Comparison of ENCODE assay signal across 9 cellular contexts in genomic region chr3:130111185-130111864, GRCh38. TPM values are rescaled to one million over a fixed set of nuclear protein-coding genes. Genes with fewer than 3 reads are reported as not detected.
DNase-seq lines count a peak whose midpoint lies in the region; ATAC-seq and TF ChIP-seq lines count a peak whose summit lies in the region.
"Had no signal": no experiment of that assay in that cellular context is flagged by ENCODE, and none has a peak within 500 bp of the region (broad histone marks: within the 10 kb centered on the region; RNA-seq: fewer than 3 reads in every experiment).

No MANE protein-coding gene starts in this region.

- TF ChIP-seq CTCF in CD14-positive monocyte (IDR thresholded peaks at IDR 0.05): no peak
- no peak for TF ChIP-seq CTCF in right lobe of liver (IDR thresholded peaks at IDR 0.05)

- WGBS in right lobe of liver (ENCODE audit: insufficient coverage, low coverage, low lambda C conversion rate, missing lambda C conversion rate): 0% methylated on average over 2 of the region's 54 CpGs

- H3K4me3 ChIP-seq in right lobe of liver: peak overlapping the region; percentile 72 to 79 (median 77)

- ATAC-seq in GM19397 (IDR thresholded peaks at IDR 0.05; ENCODE audit: unreplicated experiment) (peak; percentile 100), HG03565 (IDR thresholded peaks at IDR 0.05; ENCODE audit: unreplicated experiment) (peak; percentile 84), right lobe of liver (peak; percentile 100)

- H3K27ac ChIP-seq in right lobe of liver: no peak overlapping the region

- H3K36me3 ChIP-seq in right lobe of liver: no peaks in the 10 kb centered on the region

- no peaks in the 10 kb centered on the region for H3K9me3 Mint-ChIP-seq in CD14-positive monocyte

- H3K4me3 Mint-ChIP-seq in CD14-positive monocyte: peak overlapping the region; percentile 85 to 93

- peaks cover 22% of the 10 kb centered on the region for H3K4me1 Mint-ChIP-seq in CD14-positive monocyte

- no peaks in the 10 kb centered on the region for H3K27me3 ChIP-seq in right lobe of liver

- peaks cover 0 to 4% (median 0%) of the 10 kb centered on the region in 4 donors for H3K4me1 ChIP-seq in right lobe of liver

- peak overlapping the region; percentile 98 to 100 (median 99) for H3K27ac Mint-ChIP-seq in CD14-positive monocyte

- DNase-seq in CD14-positive monocyte (ENCODE audit: low spot score) (peak; percentile 99), NCI-H748 treated with DMSO at 0.1 percent for 48 hours (lab: John Stamatoyannopoulos, UW) (peak; percentile 77), dermis microvascular lymphatic vessel endothelial cell (ENCODE audit: low read depth in 2 of 2) (peak; percentile 96 to 98), right lobe of liver (peak; percentile 100)
- peak; percentile 99 for DNase-seq in activated CD4-positive, alpha-beta T cell treated with anti-CD3 and anti-CD28 coated beads, Interleukin-2, amount 50 U/mL, for 48 hours
- DNase-seq in stimulated activated CD4-positive, alpha-beta T cell treated with anti-CD3 and anti-CD28 coated beads, Interleukin-4, amount 100 ng/mL, for 24 hours: peak; percentile 99

- intact Hi-C loops in CD14-positive monocyte (cut with micrococcal nuclease): loop anchor here (5.0 kb wide), 2 partner anchors 219 to 484 kb away; partner anchors contain the start of gene TMCC1 (in 1 of the 2)
- intact Hi-C loops in right lobe of liver (cut with DNase I): no loop called here

- no peaks in the 10 kb centered on the region for H3K9me3 ChIP-seq in right lobe of liver

- no peak for TF ChIP-seq POLR2A in right lobe of liver (IDR thresholded peaks at IDR 0.05)

- H3K27me3 Mint-ChIP-seq in CD14-positive monocyte (ENCODE audit: low read depth in 3 of 3): peaks cover 3 to 11% (median 10%) of the 10 kb centered on the region in 3 donors

- H3K36me3 Mint-ChIP-seq in CD14-positive monocyte: peaks cover 0 to 3% of the 10 kb centered on the region in 2 donors

RNA-seq across cellular contexts. Expression of gene ALG1L2, which starts 29.7 kb away (rescaled TPM):
- not detected for polyA plus RNA-seq in CD14-positive monocyte
- 0.13 TPM in 1 of 2 replicates, not detected in the other for total RNA-seq in dermis microvascular lymphatic vessel endothelial cell
- total RNA-seq in right lobe of liver: 1 to 10 TPM in 1 of 6 experiments, under 1 TPM in 1, not detected in 4; 0.61 to 1.3 TPM
- total RNA-seq: subcutaneous adipose tissue had no signal

Comparison
In these comparisons a context has a peak if more than half of its experiments do, and no peak if none do; other contexts are left out.
1. intact Hi-C loops: an anchor here in CD14-positive monocyte (5.0 kb wide); none called in right lobe of liver.